Comparison of ENCODE assay signal across 9 cellular contexts in the genomic region with DNA sequence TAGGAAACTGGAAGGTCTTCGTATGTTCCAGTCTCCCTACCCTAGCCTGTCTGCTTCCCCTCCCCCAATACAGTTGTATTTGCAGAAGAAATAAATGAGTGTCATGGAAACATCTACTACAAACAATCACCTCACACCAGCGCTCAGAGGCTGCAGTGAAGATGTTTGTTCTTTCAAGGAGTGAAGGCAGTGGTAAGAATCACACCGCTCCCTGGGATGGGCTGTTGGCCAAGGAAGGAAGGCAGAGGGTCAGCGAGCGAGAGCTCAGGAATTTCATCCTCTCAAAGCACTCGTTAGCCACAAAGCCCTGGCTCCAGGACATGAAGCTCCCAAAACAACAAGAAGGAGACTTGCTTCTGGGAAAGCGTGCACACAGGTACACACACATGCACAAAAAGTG. TPM values are rescaled to one million over a fixed set of nuclear protein-coding genes. Genes with fewer than 3 reads are reported as not detected.
DNase-seq lines count a peak whose midpoint lies in the region; ATAC-seq and TF ChIP-seq lines count a peak whose summit lies in the region.
"Had no signal": no experiment of that assay in that cellular context is flagged by ENCODE, and none has a peak within 500 bp of the region (broad histone marks: within the 10 kb centered on the region; RNA-seq: fewer than 3 reads in every experiment).

No MANE protein-coding gene starts in this region.

- H3K4me1 ChIP-seq in esophagus muscularis mucosa = peaks cover 35 to 69% (median 59%) of the 10 kb centered on the region in 4 donors
- peaks cover 0 to 46% (median 34%) of the 10 kb centered on the region in 4 donors for H3K4me1 ChIP-seq in sigmoid colon

- TF ChIP-seq EP300 in esophagus muscularis mucosa (IDR thresholded peaks at IDR 0.05) = peak; percentile 46
- TF ChIP-seq EP300 in sigmoid colon (IDR thresholded peaks at IDR 0.05) = no peak

- H3K27ac ChIP-seq in esophagus muscularis mucosa (replicated peaks in 1 of 4) = peak overlapping the region; percentile 90 to 97 (median 96)
- H3K27ac ChIP-seq in sigmoid colon = peak overlapping the region; percentile 93 to 98 (median 95)

- ATAC-seq in HG02870 (IDR thresholded peaks at IDR 0.05; ENCODE audit: unreplicated experiment) = no peak

- peak overlapping the region; percentile 71 to 92 (median 76) for H3K4me3 ChIP-seq in esophagus muscularis mucosa
- H3K4me3 ChIP-seq in sigmoid colon = peak overlapping the region in 2 of 4 donors; percentile 72 to 75

- TF ChIP-seq POLR2A in esophagus muscularis mucosa (IDR thresholded peaks at IDR 0.05; ENCODE audit: low read depth) (no peak), sigmoid colon (IDR thresholded peaks at IDR 0.05) (no peak)

- no peaks in the 10 kb centered on the region for H3K36me3 ChIP-seq in esophagus muscularis mucosa
- H3K36me3 ChIP-seq in sigmoid colon = no peaks in the 10 kb centered on the region
- H3K36me3 ChIP-seq: right atrium auricular region had no signal

- DNase-seq in NCI-H510A treated with DMSO at 0.1 percent for 48 hours (lab: John Stamatoyannopoulos, UW) (peak; percentile 37), NCI-H510A (lab: John Stamatoyannopoulos, UW) (no peak), NCI-H2196 (lab: John Stamatoyannopoulos, UW; ENCODE audit: unreplicated experiment) (peak; percentile 59), esophagus muscularis mucosa (ENCODE audit: extremely low spot score) (peak; percentile 96), sigmoid colon (no peak), NCI-H1092 treated with DMSO at 0.1 percent for 48 hours (lab: John Stamatoyannopoulos, UW) (no peak), HCEC 1CT (no peak)

- intact Hi-C loops in esophagus muscularis mucosa (cut with DNase I) = no loop called here
- intact Hi-C loops in sigmoid colon (cut with DNase I) = loop anchor here (2.0 to 5.0 kb wide), 2 partner anchors 83 to 164 kb away; no protein-coding TSS in a partner anchor

- H3K9me3 ChIP-seq in esophagus muscularis mucosa (no peaks in the 10 kb centered on the region), sigmoid colon (no peaks in the 10 kb centered on the region)
- H3K9me3 ChIP-seq: right atrium auricular region had no signal

- TF ChIP-seq CTCF in esophagus muscularis mucosa (IDR thresholded peaks at IDR 0.05) (no peak), sigmoid colon (IDR thresholded peaks at IDR 0.05) (no peak)

- WGBS in esophagus muscularis mucosa = 44% methylated on average over 3 of the region's 7 CpGs
- WGBS in sigmoid colon, 2 donors = 32 to 55% methylated on average over 7 of the region's 7 CpGs

- peaks cover 0 to 12% (median 0%) of the 10 kb centered on the region in 4 donors for H3K27me3 ChIP-seq in esophagus muscularis mucosa
- no peaks in the 10 kb centered on the region for H3K27me3 ChIP-seq in sigmoid colon
- H3K27me3 ChIP-seq: right atrium auricular region had no signal

RNA-seq across cellular contexts. Expression of a gene that starts 1.2 kb away (rescaled TPM):
- 100 to 1,000 TPM in 1 of 4 donors, 10 to 100 TPM in 3; 21.7 to 130 (median 58.6) TPM for total RNA-seq in esophagus muscularis mucosa
- 10 to 100 TPM; 12.5 to 53.7 (median 19.0) TPM for total RNA-seq in sigmoid colon
- 1 to 10 TPM in 1 of 3 donors, under 1 TPM in 1, not detected in 1; under 0.01 to 4.4 TPM for polyA plus RNA-seq in sigmoid colon

Comparison
In these comparisons a context has a peak if more than half of its experiments do, and no peak if none do; other contexts are left out.
1. DNase-seq: peak in NCI-H510A treated with DMSO at 0.1 percent for 48 hours (single experiment), NCI-H2196 (single experiment) and esophagus muscularis mucosa (single experiment); none in NCI-H510A (single experiment), sigmoid colon (single experiment), NCI-H1092 treated with DMSO at 0.1 percent for 48 hours (single experiment) and HCEC 1CT (single experiment).